10 cellular contexts compared by ENCODE assay signal in genomic region chr17:77356109-77356689, GRCh38.
DNase-seq lines count a peak whose midpoint lies in the region; ATAC-seq, FAIRE-seq and TF ChIP-seq lines count a peak whose summit lies in the region.
"Had no signal": no experiment of that assay in that cellular context is flagged by ENCODE, and none has a peak within 500 bp of the region (broad histone marks: within the 10 kb centered on the region; RNA-seq: fewer than 3 reads in every experiment).

No MANE protein-coding gene starts in this region.

- POLR2A ChIA-PET in A549 (lab: Yijun Ruan, JAX) = no interaction called here
- POLR2A ChIA-PET in PC-9 (lab: Charles Lee; ENCODE audit: unreplicated experiment) = no interaction called here

- H3K9me2 ChIP-seq in PC-9 (ENCODE audit: insufficient read depth) = no peaks in the 10 kb centered on the region

- H3K36me3 Mint-ChIP-seq in mesothelial cell of epicardium = no peaks in the 10 kb centered on the region

- H3K79me2 ChIP-seq in PC-9 (ENCODE audit: low read depth) = peaks cover 21% of the 10 kb centered on the region

- no peaks in the 10 kb centered on the region for H3K27me3 Mint-ChIP-seq in mesothelial cell of epicardium (ENCODE audit: low read depth)

- CTCF ChIA-PET in A549 (lab: Yijun Ruan, JAX) (interaction anchor here (0.9 to 5.7 kb wide), 4 partner anchors 25 to 139 kb away, joined by 3 to 43 read pairs (median 16); no protein-coding TSS in a partner anchor), PC-9 (lab: Charles Lee) (no interaction called here)

- H3K4me1 ChIP-seq in A549 (peaks cover 46% of the 10 kb centered on the region), PC-9 (replicated peaks; ENCODE audit: insufficient read depth) (no peaks in the 10 kb centered on the region)

- in situ Hi-C loops in GM13977 (cut with MboI; ENCODE audit: low pct_unique_long_range_greater_than_20kb, low sequenced_read_pairs, unreplicated experiment) = no loop called here

- peak overlapping the region; percentile 85 for H3K27ac Mint-ChIP-seq in mesothelial cell of epicardium

- no peak for TF ChIP-seq EP300 in A549 (IDR thresholded peaks at IDR 0.05)

- H3K4me1 Mint-ChIP-seq in mesothelial cell of epicardium = peaks cover 9% of the 10 kb centered on the region

- no peak for TF ChIP-seq CTCF in A549 (IDR thresholded peaks at IDR 0.05)
- no peak for TF ChIP-seq CTCF in GM13977 (IDR thresholded peaks at IDR 0.05; ENCODE audit: extremely low read depth, insufficient read depth, missing control alignments)
- TF ChIP-seq CTCF in mesothelial cell of epicardium (IDR thresholded peaks at IDR 0.05; ENCODE audit: unreplicated experiment) = no peak
- TF ChIP-seq CTCF in PC-9 (conservative IDR thresholded peaks at IDR 0.05) = no peak

- no TSS peak for BruUV-seq in PC-9 (replicated peaks; lab: Mats Ljungman, UMichigan)

- H2AFZ ChIP-seq in PC-9 = no peak overlapping the region

- no peaks in the 10 kb centered on the region for H3K36me3 ChIP-seq in PC-9 (ENCODE audit: low read depth)

- intact Hi-C loops in PC-9 (cut with micrococcal nuclease; ENCODE audit: unreplicated experiment) = no loop called here

- H3K4me3 ChIP-seq in A549 (no peak overlapping the region), PC-9 (no peak overlapping the region)

- TF ChIP-seq POLR2A in A549 (IDR thresholded peaks at IDR 0.05; ENCODE audit: low read length) = no peak
- no peak for TF ChIP-seq POLR2A in erythroblast (IDR thresholded peaks at IDR 0.05; ENCODE audit: low read length)

- ATAC-seq in A549 = peak; percentile 6 to 54; a peak in 3 of 6 replicates
- no peak for ATAC-seq in GM19395 (IDR thresholded peaks at IDR 0.05; ENCODE audit: unreplicated experiment)

- H3K4me2 ChIP-seq in A549 = peak overlapping the region; percentile 49; the same call in 2 of the 3 replicates
- no peak overlapping the region for H3K4me2 ChIP-seq in PC-9

- no peaks in the 10 kb centered on the region for H3K27me3 ChIP-seq in PC-9 (ENCODE audit: insufficient read depth, low read depth)

- no peak for TF ChIP-seq RAD21 in A549 (conservative IDR thresholded peaks at IDR 0.05 in 1 of 2, IDR thresholded peaks at IDR 0.05 in 1 of 2)

- no peak overlapping the region for H3K4me3 Mint-ChIP-seq in mesothelial cell of epicardium

- H3K9me3 ChIP-seq in A549 = no peaks in the 10 kb centered on the region
- H3K9me3 ChIP-seq in PC-9 (ENCODE audit: insufficient read depth, low read depth) = no peaks in the 10 kb centered on the region

- no peaks in the 10 kb centered on the region for H3K9me3 Mint-ChIP-seq in mesothelial cell of epicardium

- FAIRE-seq in A549 (lab: Jason Lieb, UNC) = no peak
- FAIRE-seq: kidney, TTC549 had no signal

- WGBS in A549 (ENCODE audit: missing lambda C conversion rate) = 40% methylated on average over 15 of the region's 15 CpGs

- H3K27ac ChIP-seq in A549 (peak overlapping the region; percentile 73 to 83), PC-9 (no peak overlapping the region)

- DNase-seq in A549 (ENCODE audit: low read depth in 1 of 2, low spot score in 1 of 2) (peak in 1 of 2 experiments; percentile 42), GM13977 (ENCODE audit: low spot score) (peak; percentile 35), mesothelial cell of epicardium (ENCODE audit: low spot score in 2 of 2, unreplicated experiment in 2 of 2) (peak in 1 of 2 experiments; percentile 34), NCI-H1436 (lab: John Stamatoyannopoulos, UW) (no peak), PC-9 (no peak), erythroblast (lab: John Stamatoyannopoulos, UW) (no peak)
- peak; percentile 22 to 23 for DNase-seq in activated T-cell treated with anti-CD3 and anti-CD28 coated beads, Interleukin-2, amount 50 U/mL, for 48 hours

- H3F3A ChIP-seq in PC-9 (ENCODE audit: insufficient read depth, low read depth) = peaks cover 11% of the 10 kb centered on the region; the same call in 1 of the 2 replicates

- peaks cover 42% of the 10 kb centered on the region for H4K20me1 ChIP-seq in PC-9 (ENCODE audit: insufficient read depth)

TF ChIP-seq in A549, 52 proteins besides CTCF, POLR2A, EP300 and RAD21:
- TF ChIP-seq CBX8 (IDR thresholded peaks at IDR 0.05) (no peak), MYC (IDR thresholded peaks at IDR 0.05; ENCODE audit: borderline replicate concordance, low read length) (no peak), NR3C1 (IDR thresholded peaks at IDR 0.05) (no peak), TP53 (CRISPR knock-in tag; IDR thresholded peaks at IDR 0.05) (no peak), GATA3 (IDR thresholded peaks at IDR 0.05; ENCODE audit: borderline replicate concordance) (no peak), ZFP36 (IDR thresholded peaks at IDR 0.05; ENCODE audit: borderline replicate concordance, partially characterized antibody) (no peak), FOSL2 (IDR thresholded peaks at IDR 0.05) (no peak), FOSL2 (CRISPR knock-in tag; IDR thresholded peaks at IDR 0.05) (no peak), JUN (IDR thresholded peaks at IDR 0.05) (no peak), MAFK (IDR thresholded peaks at IDR 0.05; ENCODE audit: partially characterized antibody) (no peak), NPAS2 (CRISPR knock-in tag; IDR thresholded peaks at IDR 0.05; ENCODE audit: borderline replicate concordance) (no peak), RCOR1 (IDR thresholded peaks at IDR 0.05; ENCODE audit: low read depth, low read length) (no peak), FOSB (CRISPR knock-in tag; IDR thresholded peaks at IDR 0.05) (no peak), HEYL (CRISPR knock-in tag; IDR thresholded peaks at IDR 0.05) (no peak), HOXB13 (CRISPR knock-in tag; IDR thresholded peaks at IDR 0.05; ENCODE audit: low read depth) (no peak)
- TF ChIP-seq, protein P1, sequence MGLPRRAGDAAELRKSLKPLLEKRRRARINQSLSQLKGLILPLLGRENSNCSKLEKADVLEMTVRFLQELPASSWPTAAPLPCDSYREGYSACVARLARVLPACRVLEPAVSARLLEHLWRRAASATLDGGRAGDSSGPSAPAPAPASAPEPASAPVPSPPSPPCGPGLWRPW (IDR thresholded peaks at IDR 0.05) = no peak

Comparison
In these comparisons a context has a peak if more than half of its experiments do, and no peak if none do; other contexts are left out.
1. DNase-seq: peak in GM13977 (single experiment) and activated T-cell treated with anti-CD3 and anti-CD28 coated beads, Interleukin-2, amount 50 U/mL, for 48 hours (2 of 2); none in NCI-H1436 (single experiment), PC-9 (0 of 2) and erythroblast (0 of 2).